ENCODE assay signal across 17 cellular contexts in the genomic region with DNA sequence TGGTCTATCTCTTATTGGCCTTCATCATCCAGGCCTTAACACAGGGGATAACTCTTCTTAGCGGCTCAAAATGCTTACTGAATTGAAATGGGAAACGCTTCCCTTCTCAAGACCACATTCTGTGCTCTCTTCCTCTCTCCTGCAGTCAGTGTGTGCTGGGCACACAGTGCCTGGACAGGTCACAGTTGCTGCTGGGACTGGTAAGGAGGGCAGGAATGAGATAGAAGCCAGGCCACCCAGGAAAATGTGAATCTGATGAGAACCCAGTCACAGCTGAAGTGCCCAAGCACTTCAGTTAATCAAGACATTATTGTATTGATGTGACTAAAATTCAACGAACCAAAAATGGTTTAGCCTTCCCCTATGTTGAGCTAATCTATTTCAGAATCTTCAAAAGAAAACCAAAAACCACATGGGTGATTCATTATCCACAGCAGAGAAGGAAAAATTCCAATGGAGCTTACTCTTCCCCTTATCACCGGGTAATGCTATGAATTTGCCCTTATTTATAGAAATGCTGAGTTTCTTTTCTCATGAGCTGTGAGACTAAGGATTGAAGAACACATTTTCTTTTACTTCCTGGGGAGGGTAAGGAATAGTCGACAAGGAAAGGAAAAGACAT. TPM values are rescaled to one million over a fixed set of nuclear protein-coding genes. Genes with fewer than 3 reads are reported as not detected.
DNase-seq lines count a peak whose midpoint lies in the region; ATAC-seq and TF ChIP-seq lines count a peak whose summit lies in the region.
"Had no signal": no experiment of that assay in that cellular context is flagged by ENCODE, and none has a peak within 500 bp of the region (broad histone marks: within the 10 kb centered on the region; RNA-seq: fewer than 3 reads in every experiment).

No MANE protein-coding gene starts in this region.

- H3K9me3 ChIP-seq in SJSA1 (replicated peaks), result no peaks in the 10 kb centered on the region
- H3K9me3 ChIP-seq: right lobe of liver had no signal

- H3K27ac ChIP-seq in SJSA1, result peak overlapping the region; percentile 64
- H3K27ac ChIP-seq: right lobe of liver, SK-N-MC had no signal

- H3K36me3 ChIP-seq in SJSA1, result no peaks in the 10 kb centered on the region
- H3K36me3 ChIP-seq: right lobe of liver had no signal

- TF ChIP-seq CTCF in epithelial cell of proximal tubule (conservative IDR thresholded peaks at IDR 0.05; ENCODE audit: low read depth, low read length), result no peak
- no peak for TF ChIP-seq CTCF in retinal pigment epithelial cell (conservative IDR thresholded peaks at IDR 0.05; ENCODE audit: low read depth, low read length)

- no peaks in the 10 kb centered on the region for H3K27me3 ChIP-seq in SJSA1 (replicated peaks)
- H3K27me3 ChIP-seq: right lobe of liver had no signal

- H3K4me3 ChIP-seq in SJSA1 (no peak overlapping the region), epithelial cell of proximal tubule (ENCODE audit: low read depth, low read length) (no peak overlapping the region), retinal pigment epithelial cell (ENCODE audit: low read length) (no peak overlapping the region)
- H3K4me3 ChIP-seq: right lobe of liver, SK-N-MC had no signal

- peaks cover 34% of the 10 kb centered on the region for H3K4me1 ChIP-seq in SJSA1 (replicated peaks)
- H3K4me1 ChIP-seq: right lobe of liver had no signal

- ATAC-seq in HG03354 (IDR thresholded peaks at IDR 0.05; ENCODE audit: poor library complexity, severe bottlenecking, unreplicated experiment), result no peak
- ATAC-seq: left cardiac atrium; natural killer cell treated with Interleukin-12 subunit alpha and Interleukin-12 subunit beta and Interleukin-15 and Interleukin-18, amount 100 ng/mL, for 72 hours; right lobe of liver had no signal

- DNase-seq in GM04503 (ENCODE audit: low read depth) (peak; percentile 70), SJSA1 (ENCODE audit: low read depth in 1 of 2, low spot score in 2 of 2) (peak; percentile 57 to 88), epithelial cell of proximal tubule (ENCODE audit: low read depth) (peak; percentile 76), retinal pigment epithelial cell (ENCODE audit: low read depth) (peak; percentile 77), nucleus accumbens (lab: John Stamatoyannopoulos, UW) (no peak), NCI-H69 (lab: John Stamatoyannopoulos, UW) (no peak), NCI-H2107 (lab: John Stamatoyannopoulos, UW) (no peak)
- DNase-seq: activated CD8-positive, alpha-beta memory T cell treated with anti-CD3 and anti-CD28 coated beads, Interleukin-2, amount 50 U/mL, for 4 hours; CD8-positive, alpha-beta memory T cell; cortex of kidney; left cardiac atrium; NCI-H2081; NK-92 treated with Interleukin-12 subunit alpha and Interleukin-12 subunit beta, amount 100 ng/mL, for 24 hours; right lobe of liver had no signal

RNA-seq across cellular contexts. Expression of a gene that starts 41.2 kb away (rescaled TPM):
- 12.5 and 13.8 TPM in 2 replicates for total RNA-seq in SJSA1 (2014; rRNA removed; shearing (Covaris generic))
- total RNA-seq in epithelial cell of proximal tubule, result 3.7 and 3.9 TPM in 2 replicates
- total RNA-seq: CD8-positive, alpha-beta memory T cell; left cardiac atrium; natural killer cell treated with Interleukin-12 subunit alpha and Interleukin-12 subunit beta and Interleukin-15 and Interleukin-18, amount 100 ng/mL, for 72 hours had no signal

Comparison
In these comparisons a context has a peak if more than half of its experiments do, and no peak if none do; other contexts are left out.
1. DNase-seq: peak in GM04503 (single experiment), SJSA1 (2 of 2), epithelial cell of proximal tubule (single experiment) and retinal pigment epithelial cell (single experiment); none in nucleus accumbens (0 of 56), NCI-H69 (single experiment) and NCI-H2107 (single experiment).